ENCODE assay signal across 28 cellular contexts in genomic region chr10:24893127-24893526, GRCh38. TPM values are rescaled to one million over a fixed set of nuclear protein-coding genes. Genes with fewer than 3 reads are reported as not detected.
A peak's percentile ranks its signal among the peaks of the same experiment; 100 is the strongest.
DNase-seq lines count a peak whose midpoint lies in the region; ATAC-seq and TF ChIP-seq lines count a peak whose summit lies in the region.
"Had no signal": no experiment of that assay in that cellular context is flagged by ENCODE, and none has a peak within 500 bp of the region (broad histone marks: within the 10 kb centered on the region; RNA-seq: fewer than 3 reads in every experiment).

No MANE protein-coding gene starts in this region.

- CTCF ChIA-PET in CD8-positive, alpha-beta T cell (lab: Charles Lee), result interaction anchor here (1.1 to 1.6 kb wide), 2 partner anchors 10 to 59 kb away, joined by 3 to 5 read pairs; no protein-coding TSS in a partner anchor
- CTCF ChIA-PET in IMR-90 (lab: Yijun Ruan, JAX), result no interaction called here
- CTCF ChIA-PET in naive thymus-derived CD4-positive, alpha-beta T cell (lab: Charles Lee), result interaction anchor here (0.8 to 1.9 kb wide), 3 partner anchors 10 to 59 kb away, joined by 4 to 5 read pairs (median 4); partner anchors contain the start of gene PRTFDC1

- dilution Hi-C loops in IMR-90 (cut with HindIII; ENCODE audit: low sequenced_read_pairs, unreplicated experiment), result no loop called here

- H2BK120ac ChIP-seq in IMR-90 (ENCODE audit: low read depth, low read length), result peak overlapping the region; percentile 44; the same call in 1 of the 2 replicates

- no peaks in the 10 kb centered on the region for H3K9me3 ChIP-seq in CD8-positive, alpha-beta T cell (ENCODE audit: low read length)
- H3K9me3 ChIP-seq in IMR-90 (ENCODE audit: control insufficient read depth, insufficient read depth, low read length), result no peaks in the 10 kb centered on the region
- no peaks in the 10 kb centered on the region for H3K9me3 ChIP-seq in naive thymus-derived CD4-positive, alpha-beta T cell (ENCODE audit: control insufficient read depth in 2 of 3, low read length in 3 of 3)
- H3K9me3 ChIP-seq: left ventricle myocardium inferior, pancreas, right atrium auricular region, SJSA1, thyroid gland had no signal

- TF ChIP-seq RAD21 in IMR-90 (IDR thresholded peaks at IDR 0.05; ENCODE audit: low read length), result no peak

- no peaks in the 10 kb centered on the region for H4K20me1 ChIP-seq in IMR-90 (ENCODE audit: insufficient read depth, low read length)

- H3K4me2 ChIP-seq in IMR-90 (ENCODE audit: low read depth, low read length), result no peak overlapping the region

- intact Hi-C loops in CD8-positive, alpha-beta T cell (cut with DNase I, micrococcal nuclease), result loop anchor here in 1 of 2 experiments (5.0 kb wide), 1 partner anchor 34 kb away; no protein-coding TSS in a partner anchor
- intact Hi-C loops in IMR-90 (cut with micrococcal nuclease), result loop anchor here (5.0 kb wide), 1 partner anchor 59 kb away; the partner anchor contains the start of gene PRTFDC1
- intact Hi-C loops in naive thymus-derived CD4-positive, alpha-beta T cell (cut with micrococcal nuclease), result no loop called here

- no TSS peak for BruUV-seq in IMR-90 (replicated peaks; lab: Mats Ljungman, UMichigan)

- 0 out of 2 replicates have a peak overlapping the region, but pooled peaks have one; percentile 5 for H2BK20ac ChIP-seq in IMR-90 (ENCODE audit: low read depth, low read length)

- peaks cover 76% of the 10 kb centered on the region for H3K4me1 Mint-ChIP-seq in CD8-positive, alpha-beta T cell (ENCODE audit: low read depth)
- H3K4me1 Mint-ChIP-seq in naive thymus-derived CD4-positive, alpha-beta T cell, result peaks cover 32 to 62% (median 60%) of the 10 kb centered on the region in 7 donors
- H3K4me1 Mint-ChIP-seq: nephron progenitor cell had no signal

- no peak overlapping the region for H3K27ac ChIP-seq in CD8-positive, alpha-beta T cell (ENCODE audit: low read depth, low read length)
- no peak overlapping the region for H3K27ac ChIP-seq in IMR-90 (ENCODE audit: insufficient read depth, low read length)
- no peak overlapping the region for H3K27ac ChIP-seq in naive thymus-derived CD4-positive, alpha-beta T cell (ENCODE audit: low read depth, low read length)
- H3K27ac ChIP-seq: left ventricle myocardium inferior, pancreas, right atrium auricular region, SJSA1, thyroid gland had no signal

- H2BK15ac ChIP-seq in IMR-90 (ENCODE audit: low read depth, low read length), result peak overlapping the region; percentile 97; the same call in 1 of the 3 replicates

- H3K27me3 Mint-ChIP-seq in CD8-positive, alpha-beta T cell (ENCODE audit: low read depth), result no peaks in the 10 kb centered on the region
- no peaks in the 10 kb centered on the region for H3K27me3 Mint-ChIP-seq in naive thymus-derived CD4-positive, alpha-beta T cell

- peaks cover 9% of the 10 kb centered on the region for H3K36me3 Mint-ChIP-seq in CD8-positive, alpha-beta T cell
- H3K36me3 Mint-ChIP-seq in naive thymus-derived CD4-positive, alpha-beta T cell, result peaks cover 0 to 9% (median 4%) of the 10 kb centered on the region in 5 donors

- H4K5ac ChIP-seq in IMR-90 (ENCODE audit: low read depth, low read length), result no peak overlapping the region

- H3K9ac ChIP-seq in IMR-90 (ENCODE audit: low read depth, low read length), result no peak overlapping the region

- H3K4ac ChIP-seq in IMR-90 (ENCODE audit: low read depth, low read length), result peak overlapping the region; percentile 48; the same call in 1 of the 2 replicates

- H4K8ac ChIP-seq in IMR-90 (ENCODE audit: low read depth in 2 of 2, low read length in 2 of 2), result no peak overlapping the region; a peak in 1 of 4 replicates

- no peak overlapping the region for H2AK9ac ChIP-seq in IMR-90 (replicated peaks; ENCODE audit: low read depth, low read length, poor library complexity)

- in situ Hi-C loops in IMR-90 (cut with MboI; ENCODE audit: low sequenced_read_pairs), result no loop called here

- DNase-seq in CD8-positive, alpha-beta T cell, result no peak
- DNase-seq in IMR-90, result peak; percentile 49
- peak; percentile 38 for DNase-seq in choroid plexus epithelial cell (ENCODE audit: low read depth)
- no peak for DNase-seq in naive thymus-derived CD4-positive, alpha-beta T cell
- DNase-seq in NCI-H2029 (lab: John Stamatoyannopoulos, UW), result no peak
- DNase-seq in COLO829 (ENCODE audit: low spot score), result no peak
- no peak for DNase-seq in superior temporal gyrus (ENCODE audit: extremely low spot score)
- DNase-seq: activated naive CD4-positive, alpha-beta T cell treated with Interleukin-2 at 50 U/mL for 16 hours; activated T-cell treated with anti-CD3 and anti-CD28 coated beads, Interleukin-2, amount 50 U/mL, for 48 hours; AML-193; aorta; central memory CD4-positive, alpha-beta T cell; DMS53; hypothalamus; KG1; left ventricle myocardium inferior; midbrain; MV-4-11; NCI-H187; nephron progenitor cell; pancreas; stimulated activated CD4-positive, alpha-beta T cell treated with anti-CD3 and anti-CD28 coated beads, Interleukin-12 subunit alpha, Interleukin-12 subunit beta, amount 100 ng/mL, for 4 hours; stimulated activated CD4-positive, alpha-beta T cell treated with anti-CD3 and anti-CD28 coated beads, Interleukin-4, amount 100 ng/mL, for 4 hours; stimulated activated naive CD8-positive, alpha-beta T cell treated with anti-CD3 and anti-CD28 coated beads, Interleukin-15, Interleukin-2, amounts not matched to agents 100 U/mL and 50 U/mL, for 24 hours; thyroid gland had no signal

- no peak overlapping the region for H2AFZ ChIP-seq in IMR-90 (replicated peaks; ENCODE audit: low read length, poor library complexity)

- H3K36me3 ChIP-seq in CD8-positive, alpha-beta T cell (ENCODE audit: insufficient read depth, low read length), result no peaks in the 10 kb centered on the region
- no peaks in the 10 kb centered on the region for H3K36me3 ChIP-seq in IMR-90 (ENCODE audit: control insufficient read depth, insufficient read depth, low read length)
- no peaks in the 10 kb centered on the region for H3K36me3 ChIP-seq in naive thymus-derived CD4-positive, alpha-beta T cell (ENCODE audit: control insufficient read depth in 2 of 3, insufficient read depth in 3 of 3, low read length in 3 of 3)
- H3K36me3 ChIP-seq: left ventricle myocardium inferior, pancreas, right atrium auricular region, SJSA1, thyroid gland had no signal

- WGBS in IMR-90 (ENCODE audit: extremely low coverage in 2 of 2, insufficient read length in 1 of 2), 2 experiments, result no CpG with 5 or more reads among the region's 2 CpGs

- TF ChIP-seq CTCF in CD8-positive, alpha-beta T cell (IDR thresholded peaks at IDR 0.05), result no peak
- no peak for TF ChIP-seq CTCF in IMR-90 (conservative IDR thresholded peaks at IDR 0.05; ENCODE audit: low read depth, low read length)
- TF ChIP-seq CTCF in choroid plexus epithelial cell (conservative IDR thresholded peaks at IDR 0.05; ENCODE audit: low read depth, low read length), result no peak

- H2AK5ac ChIP-seq in IMR-90 (ENCODE audit: low read depth, low read length), result peak overlapping the region; percentile 51

- peaks cover 52% of the 10 kb centered on the region for H3K4me1 ChIP-seq in CD8-positive, alpha-beta T cell (ENCODE audit: insufficient read depth, low read length)
- peaks cover 14% of the 10 kb centered on the region for H3K4me1 ChIP-seq in IMR-90 (ENCODE audit: control insufficient read depth, insufficient read depth, low read length)
- H3K4me1 ChIP-seq in naive thymus-derived CD4-positive, alpha-beta T cell (ENCODE audit: control insufficient read depth in 2 of 2, insufficient read depth in 2 of 2, low read length in 2 of 2), result peaks cover 20 to 32% of the 10 kb centered on the region in 2 donors
- H3K4me1 ChIP-seq: pancreas, right atrium auricular region, thyroid gland had no signal

- TF ChIP-seq POLR2A in IMR-90 (IDR thresholded peaks at IDR 0.05; ENCODE audit: low read depth, low read length), result no peak

- no peak overlapping the region for H4K91ac ChIP-seq in IMR-90 (ENCODE audit: insufficient read depth, low read depth, low read length)

- ATAC-seq in CD8-positive, alpha-beta T cell, result no peak
- ATAC-seq in IMR-90 (ENCODE audit: low read depth), result no peak
- no peak for ATAC-seq in naive thymus-derived CD4-positive, alpha-beta T cell
- ATAC-seq: pancreas; stimulated activated naive CD8-positive, alpha-beta T cell treated with anti-CD3 and anti-CD28 coated beads, Interleukin-15, Interleukin-2, amounts not matched to agents 100 U/mL and 50 U/mL, for 24 hours had no signal

- H3K4me3 Mint-ChIP-seq in CD8-positive, alpha-beta T cell, result no peak overlapping the region
- no peak overlapping the region for H3K4me3 Mint-ChIP-seq in naive thymus-derived CD4-positive, alpha-beta T cell
- H3K4me3 Mint-ChIP-seq: nephron progenitor cell; T-helper 1 cell treated with Interleukin-12 subunit alpha and Interleukin-12 subunit beta and Interleukin-4 antibody, amounts not matched to agents 30 μg/mL and 1 μg/mL, for 36 hours had no signal

- H3K9me3 Mint-ChIP-seq in CD8-positive, alpha-beta T cell, result peaks cover 2% of the 10 kb centered on the region
- H3K9me3 Mint-ChIP-seq in naive thymus-derived CD4-positive, alpha-beta T cell, result peaks cover 0 to 5% (median 0%) of the 10 kb centered on the region in 11 donors
- H3K9me3 Mint-ChIP-seq: nephron progenitor cell; T-helper 1 cell treated with Interleukin-12 subunit alpha and Interleukin-12 subunit beta and Interleukin-4 antibody, amounts not matched to agents 30 μg/mL and 1 μg/mL, for 36 hours had no signal

- POLR2A ChIA-PET in CD8-positive, alpha-beta T cell (lab: Charles Lee), result no interaction called here
- POLR2A ChIA-PET in IMR-90 (lab: Charles Lee; ENCODE audit: unreplicated experiment), result no interaction called here
- POLR2A ChIA-PET in naive thymus-derived CD4-positive, alpha-beta T cell (lab: Charles Lee), result interaction anchor here (1.5 to 4.2 kb wide), 2 partner anchors 9 to 170 kb away, joined by 3 to 33 read pairs; no protein-coding TSS in a partner anchor

- H3K79me1 ChIP-seq in IMR-90 (ENCODE audit: low read depth in 1 of 2, low read length in 2 of 2), result peaks cover 0 to 18% of the 10 kb centered on the region in 2 experiments; a peak in 2 of 4 replicates

- peaks cover 26% of the 10 kb centered on the region for H3K9me1 ChIP-seq in IMR-90 (ENCODE audit: insufficient read depth, low read length)

- peak overlapping the region; percentile 38 for H3K27ac Mint-ChIP-seq in CD8-positive, alpha-beta T cell
- peak overlapping the region in 5 of 9 donors; percentile 13 to 97 (median 85) for H3K27ac Mint-ChIP-seq in naive thymus-derived CD4-positive, alpha-beta T cell
- H3K27ac Mint-ChIP-seq: nephron progenitor cell; T-helper 1 cell treated with Interleukin-12 subunit alpha and Interleukin-12 subunit beta and Interleukin-4 antibody, amounts not matched to agents 30 μg/mL and 1 μg/mL, for 36 hours had no signal

- no peak overlapping the region for H3K23ac ChIP-seq in IMR-90 (ENCODE audit: low read depth, low read length)

- peak overlapping the region; percentile 25; the same call in 1 of the 2 replicates for H3K18ac ChIP-seq in IMR-90 (ENCODE audit: low read depth, low read length)

- H3K14ac ChIP-seq in IMR-90 (replicated peaks; ENCODE audit: low read depth, low read length), result 0 out of 2 replicates have a peak overlapping the region, but pooled peaks have one; percentile 11

- no peak overlapping the region for H3K4me3 ChIP-seq in CD8-positive, alpha-beta T cell (ENCODE audit: low read depth, low read length)
- no peak overlapping the region for H3K4me3 ChIP-seq in IMR-90 (ENCODE audit: insufficient read depth, low read depth, low read length)
- H3K4me3 ChIP-seq in choroid plexus epithelial cell (ENCODE audit: low read depth, low read length), result no peak overlapping the region
- H3K4me3 ChIP-seq in naive thymus-derived CD4-positive, alpha-beta T cell (ENCODE audit: low read length), result no peak overlapping the region
- H3K4me3 ChIP-seq: left ventricle myocardium inferior, pancreas, right atrium auricular region, SJSA1, thyroid gland had no signal

- H2BK5ac ChIP-seq in IMR-90 (ENCODE audit: low read depth, low read length, poor library complexity, severe bottlenecking), result no peak overlapping the region

- no peak overlapping the region for H3K56ac ChIP-seq in IMR-90 (ENCODE audit: extremely low read depth, insufficient read depth, low read length)

- no peaks in the 10 kb centered on the region for H3K27me3 ChIP-seq in CD8-positive, alpha-beta T cell (ENCODE audit: insufficient read depth, low read length)
- H3K27me3 ChIP-seq in IMR-90 (ENCODE audit: control insufficient read depth, insufficient read depth, low read length), result no peaks in the 10 kb centered on the region
- no peaks in the 10 kb centered on the region for H3K27me3 ChIP-seq in naive thymus-derived CD4-positive, alpha-beta T cell (ENCODE audit: control insufficient read depth in 2 of 2, insufficient read depth in 2 of 2, low read length in 2 of 2)
- H3K27me3 ChIP-seq: pancreas, right atrium auricular region, SJSA1, thyroid gland had no signal

RNA-seq across cellular contexts. Expression of gene PRTFDC1, which starts 59.3 kb away (rescaled TPM):
- 1 to 10 TPM in 1 of 2 experiments, under 1 TPM in 1; 0.39 to 1.4 TPM for total RNA-seq in CD8-positive, alpha-beta T cell
- 17.9 and 24.2 TPM in 2 replicates for total RNA-seq in IMR-90 (2012; rRNA removed)
- 11.9 and 12.3 TPM in 2 replicates for polyA plus RNA-seq in IMR-90 (2012; rRNA removed)
- polyA plus RNA-seq in IMR-90 (2012; cell fraction: cytosol; rRNA removed), result 2.3 and 2.7 TPM in 2 replicates
- polyA plus RNA-seq in IMR-90 (2012; cell fraction: nucleus; rRNA removed; ENCODE audit: low replicate concordance), result 1.1 and 12.1 TPM in 2 replicates
- total RNA-seq in naive thymus-derived CD4-positive, alpha-beta T cell, result 1 to 10 TPM in 1 of 5 experiments, under 1 TPM in 4; 0.51 to 1.7 (median 0.88) TPM
- under 1 TPM; 0.13 to 0.69 TPM for polyA plus RNA-seq in naive thymus-derived CD4-positive, alpha-beta T cell

Comparison
In these comparisons a context has a peak if more than half of its experiments do, and no peak if none do; other contexts are left out.
1. DNase-seq: peak in IMR-90 (single experiment) and choroid plexus epithelial cell (single experiment); none in CD8-positive, alpha-beta T cell (0 of 7), naive thymus-derived CD4-positive, alpha-beta T cell (0 of 9), NCI-H2029 (single experiment), COLO829 (single experiment) and superior temporal gyrus (single experiment).